Comparison of ENCODE assay signal across 1 cellular context in genomic region chr1:236795035-236795756, GRCh38.
TF ChIP-seq lines count a peak whose summit lies in the region.

MTR (plus strand) TSS chr1:236795292; CDS start chr1:236795704, 412 bp downstream.

TF ChIP-seq in K562, 482 proteins besides CTCF, POLR2A, EP300 and RAD21 (continued from another document and continues in another):
- TF ChIP-seq RERE (CRISPR knock-in tag; IDR thresholded peaks at IDR 0.05; ENCODE audit: borderline replicate concordance) (peak; percentile 23; the same call in 1 of the 2 replicates), CBX8 (IDR thresholded peaks at IDR 0.05; ENCODE audit: borderline replicate concordance, extremely low read depth, low read depth, low read length, poor library complexity, severe bottlenecking) (no peak), RBFOX2 (IDR thresholded peaks at IDR 0.05; ENCODE audit: low read depth, low read length) (peak; percentile 99), E2F4 (CRISPR knock-in tag; IDR thresholded peaks at IDR 0.05; ENCODE audit: low read depth) (peak; percentile 11; the same call in 1 of the 2 replicates), ELF4 (CRISPR knock-in tag; IDR thresholded peaks at IDR 0.05) (0 out of 2 replicates have a peak, but pooled peaks have one; percentile 0), TCF7L2 (IDR thresholded peaks at IDR 0.05; ENCODE audit: low read depth, low read length) (no peak), PHF8 (IDR thresholded peaks at IDR 0.05; ENCODE audit: borderline replicate concordance, low read length) (peak; percentile 91), PTTG1 (tag; IDR thresholded peaks at IDR 0.05; ENCODE audit: low read depth) (no peak), SNRNP70 (optimal IDR thresholded peaks at IDR 0.05; ENCODE audit: low read depth, low read length) (no peak), THRAP3 (IDR thresholded peaks at IDR 0.05; ENCODE audit: borderline replicate concordance) (no peak), FOXJ3 (CRISPR knock-in tag; IDR thresholded peaks at IDR 0.05) (no peak), PURB (CRISPR knock-in tag; IDR thresholded peaks at IDR 0.05; ENCODE audit: low read depth) (no peak), TAF1 (IDR thresholded peaks at IDR 0.05; ENCODE audit: control insufficient read depth, extremely low read depth, insufficient read depth, low read length, severe bottlenecking) (peak; percentile 96), RBM14 (IDR thresholded peaks at IDR 0.05; ENCODE audit: borderline replicate concordance, insufficient read depth, low read depth, low read length) (no peak), E2F3 (CRISPR knock-in tag; IDR thresholded peaks at IDR 0.05) (peak; percentile 22; the same call in 1 of the 2 replicates), DPF2 (IDR thresholded peaks at IDR 0.05) (no peak), SREBF2 (CRISPR knock-in tag; IDR thresholded peaks at IDR 0.05) (no peak; the same call in 1 of the 2 replicates), BRCA1 (IDR thresholded peaks at IDR 0.05) (no peak), BRCA1 (CRISPR knock-in tag; IDR thresholded peaks at IDR 0.05) (peak; percentile 84; the same call in 1 of the 2 replicates), GTF3C2 (IDR thresholded peaks at IDR 0.05; ENCODE audit: borderline replicate concordance, extremely low read depth, insufficient read length) (no peak), ZNF282 (CRISPR knock-in tag; IDR thresholded peaks at IDR 0.05) (peak; percentile 95), TAF7 (tag; IDR thresholded peaks at IDR 0.05) (peak; percentile 88), CREBBP (IDR thresholded peaks at IDR 0.05; ENCODE audit: low read depth, low read length) (no peak), ZNF174 (CRISPR knock-in tag; IDR thresholded peaks at IDR 0.05) (no peak), ZNF3 (CRISPR knock-in tag; IDR thresholded peaks at IDR 0.05) (no peak), CTCFL (IDR thresholded peaks at IDR 0.05; ENCODE audit: borderline replicate concordance, insufficient read depth, low read depth, low read length, poor library complexity, severe bottlenecking) (no peak), RBM25 (IDR thresholded peaks at IDR 0.05; ENCODE audit: low read depth, low read length, severe bottlenecking) (peak; percentile 94), SNIP1 (IDR thresholded peaks at IDR 0.05; ENCODE audit: low read depth) (no peak), ZBTB17 (CRISPR knock-in tag; IDR thresholded peaks at IDR 0.05) (peak; percentile 76), CHD2 (IDR thresholded peaks at IDR 0.05; ENCODE audit: low read depth, low read length) (peak; percentile 91), NR3C1 (CRISPR knock-in tag; IDR thresholded peaks at IDR 0.05) (peak; percentile 88), ZNF444 (CRISPR knock-in tag; IDR thresholded peaks at IDR 0.05) (no peak), ZNF407 (IDR thresholded peaks at IDR 0.05; ENCODE audit: low read depth) (no peak), ZNF511 (CRISPR knock-in tag; IDR thresholded peaks at IDR 0.05) (peak; percentile 96), CBX2 (IDR thresholded peaks at IDR 0.05; ENCODE audit: insufficient read depth, low read length, poor library complexity, severe bottlenecking) (no peak), MNT (conservative IDR thresholded peaks at IDR 0.05) (peak; percentile 98 to 99), NUFIP1 (IDR thresholded peaks at IDR 0.05; ENCODE audit: partially characterized antibody) (no peak), LEF1 (IDR thresholded peaks at IDR 0.05) (no peak), SMAD4 (CRISPR knock-in tag; conservative IDR thresholded peaks at IDR 0.05) (no peak), ZNF583 (CRISPR knock-in tag; IDR thresholded peaks at IDR 0.05) (0 out of 2 replicates have a peak, but pooled peaks have one; percentile 9)
